ENCODE assay signal across 8 cellular contexts in the genomic region with DNA sequence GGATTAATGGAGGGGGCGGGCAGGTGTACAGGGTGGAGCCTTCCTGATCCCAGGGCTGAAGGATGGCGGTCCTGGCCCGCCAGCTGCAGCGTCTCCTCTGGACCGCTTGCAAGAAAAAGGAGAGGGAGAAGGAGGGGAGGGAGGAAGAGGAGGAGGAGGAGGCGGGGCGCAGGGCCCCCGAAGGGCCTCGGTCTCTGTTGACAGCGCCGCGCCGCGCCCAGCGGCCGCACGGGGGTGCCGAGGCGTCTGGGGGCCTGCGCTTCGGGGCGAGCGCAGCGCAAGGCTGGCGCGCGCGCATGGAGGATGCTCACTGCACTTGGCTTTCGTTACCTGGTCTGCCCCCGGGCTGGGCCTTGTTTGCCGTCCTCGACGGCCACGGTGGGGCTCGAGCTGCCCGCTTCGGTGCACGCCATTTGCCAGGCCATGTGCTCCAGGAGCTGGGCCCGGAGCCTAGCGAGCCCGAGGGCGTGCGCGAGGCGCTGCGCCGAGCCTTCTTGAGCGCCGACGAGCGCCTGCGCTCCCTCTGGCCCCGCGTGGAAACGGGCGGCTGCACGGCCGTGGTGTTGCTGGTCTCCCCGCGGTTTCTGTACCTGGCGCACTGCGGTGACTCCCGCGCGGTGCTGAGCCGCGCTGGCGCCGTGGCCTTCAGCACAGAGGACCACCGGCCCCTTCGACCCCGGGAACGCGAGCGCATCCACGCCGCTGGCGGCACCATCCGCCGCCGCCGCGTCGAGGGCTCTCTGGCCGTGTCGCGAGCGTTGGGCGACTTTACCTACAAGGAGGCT. TPM values are rescaled to one million over a fixed set of nuclear protein-coding genes. Genes with fewer than 3 reads are reported as not detected.
DNase-seq lines count a peak whose midpoint lies in the region; ATAC-seq and TF ChIP-seq lines count a peak whose summit lies in the region.

A gene with protein sequence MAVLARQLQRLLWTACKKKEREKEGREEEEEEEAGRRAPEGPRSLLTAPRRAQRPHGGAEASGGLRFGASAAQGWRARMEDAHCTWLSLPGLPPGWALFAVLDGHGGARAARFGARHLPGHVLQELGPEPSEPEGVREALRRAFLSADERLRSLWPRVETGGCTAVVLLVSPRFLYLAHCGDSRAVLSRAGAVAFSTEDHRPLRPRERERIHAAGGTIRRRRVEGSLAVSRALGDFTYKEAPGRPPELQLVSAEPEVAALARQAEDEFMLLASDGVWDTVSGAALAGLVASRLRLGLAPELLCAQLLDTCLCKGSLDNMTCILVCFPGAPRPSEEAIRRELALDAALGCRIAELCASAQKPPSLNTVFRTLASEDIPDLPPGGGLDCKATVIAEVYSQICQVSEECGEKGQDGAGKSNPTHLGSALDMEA (plus strand): TSS at position 33 of the 785 bp plus-strand sequence. CDS start 30 bp downstream, at position 63.

- no peak for ATAC-seq in HG03139 (IDR thresholded peaks at IDR 0.05; ENCODE audit: unreplicated experiment)
- no peak for ATAC-seq in GM18868 (IDR thresholded peaks at IDR 0.05; ENCODE audit: unreplicated experiment)

- in situ Hi-C loops in astrocyte of the cerebellum (cut with HindIII; ENCODE audit: low sequenced_read_pairs) = no loop called here

- H3K4me3 ChIP-seq in astrocyte of the cerebellum (ENCODE audit: low read depth, low read length) = peak within 1 kb of the TSS; percentile 24

- peak in 2 of 3 experiments; percentile 64 to 74 for DNase-seq in NCI-H1417 (lab: John Stamatoyannopoulos, UW)
- DNase-seq in NCI-H1417 treated with DMSO at 0.1 percent for 48 hours (lab: John Stamatoyannopoulos, UW) = no peak
- peak; percentile 60 for DNase-seq in SK-N-DZ (ENCODE audit: low spot score)
- no peak for DNase-seq in astrocyte of the cerebellum (ENCODE audit: low read depth)
- DNase-seq in islet precursor cell = peak; percentile 65
- peak; percentile 80 for DNase-seq in stimulated activated CD8-positive, alpha-beta memory T cell treated with anti-CD3 and anti-CD28 coated beads, Interleukin-4, amount 100 ng/mL, for 48 hours

- no peak for TF ChIP-seq CTCF in astrocyte of the cerebellum (IDR thresholded peaks at IDR 0.05; ENCODE audit: low read depth, low read length, missing control alignments)

RNA-seq across cellular contexts. Expression of the gene that starts here (rescaled TPM):
- polyA plus RNA-seq in SK-N-DZ (2014; cell fraction: cytosol; rRNA removed) = 7.6 and 9.1 TPM in 2 replicates
- polyA plus RNA-seq in SK-N-DZ (2014; cell fraction: nucleus; rRNA removed) = 13.0 and 15.0 TPM in 2 replicates

Comparison
In these comparisons a context has a peak if more than half of its experiments do, and no peak if none do; other contexts are left out.
1. DNase-seq: peak in NCI-H1417 (2 of 3), SK-N-DZ (single experiment), islet precursor cell (single experiment) and stimulated activated CD8-positive, alpha-beta memory T cell treated with anti-CD3 and anti-CD28 coated beads, Interleukin-4, amount 100 ng/mL, for 48 hours (single experiment); none in NCI-H1417 treated with DMSO at 0.1 percent for 48 hours (single experiment) and astrocyte of the cerebellum (single experiment).